15 cellular contexts compared by ENCODE assay signal in the genomic region with DNA sequence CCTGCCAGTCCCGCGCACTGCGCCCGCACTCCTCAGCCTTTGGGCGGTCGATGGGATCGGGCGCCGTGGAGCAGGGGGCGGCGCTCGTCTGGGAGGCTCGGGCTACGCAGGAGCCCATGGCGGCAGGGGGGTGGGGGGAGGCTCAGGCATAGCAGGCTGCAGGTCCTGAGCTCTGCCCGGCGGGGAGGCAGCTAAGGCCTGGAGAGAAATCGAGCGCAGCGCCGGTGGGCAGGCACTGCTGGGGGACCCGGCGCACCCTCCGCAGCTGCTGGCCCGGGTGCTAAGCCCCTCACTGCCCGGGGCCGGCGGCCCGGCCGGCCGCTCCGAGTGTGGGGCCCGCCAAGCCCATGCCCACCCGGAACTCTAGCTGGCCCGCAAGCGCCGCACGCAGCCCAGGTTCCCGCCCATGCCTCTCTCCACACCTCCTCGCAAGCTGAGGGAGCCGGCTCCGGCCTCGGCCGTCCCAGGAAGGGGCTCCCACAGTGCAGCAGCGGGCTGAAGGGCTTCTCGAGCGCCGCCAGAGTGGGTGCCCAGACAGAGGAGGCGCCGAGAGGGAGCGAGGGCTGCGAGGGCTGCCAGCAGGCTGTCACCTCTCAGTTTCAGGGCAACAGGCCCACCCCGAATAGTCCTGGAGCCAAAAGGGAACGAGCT.
A peak's percentile ranks its signal among the peaks of the same experiment; 100 is the strongest.
DNase-seq lines count a peak whose midpoint lies in the region; ATAC-seq, FAIRE-seq and TF ChIP-seq lines count a peak whose summit lies in the region.
"Had no signal": no experiment of that assay in that cellular context is flagged by ENCODE, and none has a peak within 500 bp of the region (broad histone marks: within the 10 kb centered on the region; RNA-seq: fewer than 3 reads in every experiment).

No MANE protein-coding gene starts in this region.

- peak overlapping the region; percentile 34 for H2AFZ ChIP-seq in astrocyte (ENCODE audit: low read depth, low read length)

- no peak for ATAC-seq in heart left ventricle
- ATAC-seq: stimulated activated effector memory CD8-positive, alpha-beta T cell treated with anti-CD3 and anti-CD28 coated beads, Interleukin-12 subunit alpha, Interleukin-12 subunit beta, amount 100 ng/mL, for 72 hours had no signal

- H3K4me1 ChIP-seq in left ventricle myocardium inferior (no peaks in the 10 kb centered on the region), heart left ventricle (no peaks in the 10 kb centered on the region), astrocyte (ENCODE audit: insufficient read depth, low read length) (no peaks in the 10 kb centered on the region), tibial artery (no peaks in the 10 kb centered on the region)
- H3K4me1 ChIP-seq: BE2C, heart right ventricle had no signal

- no peaks in the 10 kb centered on the region for H3K79me2 ChIP-seq in astrocyte (ENCODE audit: insufficient read depth, low read length)

- intact Hi-C loops in left ventricle myocardium inferior (cut with micrococcal nuclease): no loop called here
- intact Hi-C loops in heart left ventricle (cut with DNase I): no loop called here
- intact Hi-C loops in tibial artery (cut with DNase I; ENCODE audit: low total_unique reads): no loop called here

- no peak for TF ChIP-seq POLR2A in heart left ventricle (IDR thresholded peaks at IDR 0.05)

- DNase-seq in left ventricle myocardium inferior (no peak), heart left ventricle (no peak), astrocyte (ENCODE audit: low read depth) (no peak), tibial artery (no peak), NCI-H2196 treated with DMSO at 0.1 percent for 48 hours (lab: John Stamatoyannopoulos, UW; ENCODE audit: unreplicated experiment) (no peak), GM13976 (ENCODE audit: low spot score) (no peak), SIG-M5 treated with dmso at 0.1 percent for 504 hours (lab: John Stamatoyannopoulos, UW; ENCODE audit: unreplicated experiment) (no peak)
- DNase-seq: activated CD8-positive, alpha-beta T cell treated with anti-CD3 and anti-CD28 coated beads, Interleukin-2, amount 10 ng/mL, durations not matched to agents 7 days and 5 days; BE2C; heart right ventricle; NCI-H1930; stimulated activated CD4-positive, alpha-beta T cell treated with anti-CD3 and anti-CD28 coated beads, Interleukin-2, amount 100 ng/mL, for 24 hours had no signal

- H3K4me3 ChIP-seq in left ventricle myocardium inferior (peak overlapping the region; percentile 45), heart left ventricle (peak overlapping the region in 5 of 12 donors; percentile 17 to 39 (median 25)), astrocyte (ENCODE audit: insufficient read depth, low read depth, low read length) (no peak overlapping the region), iPS-18c (ENCODE audit: insufficient read depth, low read depth, low read length) (peak overlapping the region; percentile 15; the same call in 1 of the 2 replicates), tibial artery (peak overlapping the region; percentile 11 to 25)
- H3K4me3 ChIP-seq: lung had no signal

- no peaks in the 10 kb centered on the region for H3K27me3 ChIP-seq in left ventricle myocardium inferior (ENCODE audit: low read depth)
- no peaks in the 10 kb centered on the region for H3K27me3 ChIP-seq in heart left ventricle
- H3K27me3 ChIP-seq in astrocyte (ENCODE audit: insufficient read depth, low read length): no peaks in the 10 kb centered on the region
- no peaks in the 10 kb centered on the region for H3K27me3 ChIP-seq in tibial artery
- H3K27me3 ChIP-seq: BE2C, heart right ventricle had no signal

- no peak overlapping the region for H3K27ac Mint-ChIP-seq in astrocyte (ENCODE audit: unreplicated experiment)

- no peaks in the 10 kb centered on the region for H3K4me1 Mint-ChIP-seq in astrocyte (ENCODE audit: low read depth, unreplicated experiment)

- in situ Hi-C loops in GM13976 (cut with MboI; ENCODE audit: low sequenced_read_pairs, unreplicated experiment): no loop called here

- H3K9me3 ChIP-seq in left ventricle myocardium inferior (replicated peaks): no peaks in the 10 kb centered on the region
- no peaks in the 10 kb centered on the region for H3K9me3 ChIP-seq in heart left ventricle
- no peaks in the 10 kb centered on the region for H3K9me3 ChIP-seq in astrocyte (ENCODE audit: insufficient read depth, low read depth, low read length)
- no peaks in the 10 kb centered on the region for H3K9me3 ChIP-seq in iPS-18c (ENCODE audit: control insufficient read depth, insufficient read depth, low read length)
- no peaks in the 10 kb centered on the region for H3K9me3 ChIP-seq in tibial artery
- H3K9me3 ChIP-seq: BE2C, heart right ventricle had no signal

- peaks cover 2% of the 10 kb centered on the region for H3K36me3 Mint-ChIP-seq in astrocyte (ENCODE audit: low read depth, unreplicated experiment)

- no peak for FAIRE-seq in astrocyte (lab: Jason Lieb, UNC)

- peak overlapping the region; percentile 33 for H3K4me2 ChIP-seq in astrocyte (ENCODE audit: low read length)

- peaks cover 7% of the 10 kb centered on the region for H3K9me3 Mint-ChIP-seq in astrocyte (ENCODE audit: unreplicated experiment)
- H3K9me3 Mint-ChIP-seq: stimulated activated effector memory CD8-positive, alpha-beta T cell treated with anti-CD3 and anti-CD28 coated beads, Interleukin-12 subunit alpha, Interleukin-12 subunit beta, amount 100 ng/mL, for 72 hours had no signal

- TF ChIP-seq CTCF in left ventricle myocardium inferior (IDR thresholded peaks at IDR 0.05; ENCODE audit: borderline replicate concordance) (no peak), heart left ventricle (IDR thresholded peaks at IDR 0.05) (no peak), astrocyte (IDR thresholded peaks at IDR 0.05; ENCODE audit: insufficient read depth, low read depth, low read length) (no peak), tibial artery (IDR thresholded peaks at IDR 0.05) (no peak), GM13976 (IDR thresholded peaks at IDR 0.05; ENCODE audit: borderline replicate concordance, control extremely low read depth, extremely low read depth, insufficient read depth, missing control alignments) (no peak)

- H3K4me3 Mint-ChIP-seq in astrocyte (ENCODE audit: unreplicated experiment): no peak overlapping the region

- H3K36me3 ChIP-seq in left ventricle myocardium inferior (no peaks in the 10 kb centered on the region), heart left ventricle (no peaks in the 10 kb centered on the region), astrocyte (ENCODE audit: insufficient read depth, low read length) (no peaks in the 10 kb centered on the region), tibial artery (no peaks in the 10 kb centered on the region)
- H3K36me3 ChIP-seq: BE2C, heart right ventricle had no signal

- peak overlapping the region; percentile 8 for H3K27ac ChIP-seq in left ventricle myocardium inferior (replicated peaks)
- no peak overlapping the region for H3K27ac ChIP-seq in heart left ventricle
- H3K27ac ChIP-seq in astrocyte (ENCODE audit: low read depth, low read length): no peak overlapping the region
- no peak overlapping the region for H3K27ac ChIP-seq in tibial artery
- H3K27ac ChIP-seq: heart right ventricle had no signal

- H4K20me1 ChIP-seq in astrocyte (ENCODE audit: insufficient read depth, low read length): no peaks in the 10 kb centered on the region

- H3K9ac ChIP-seq in astrocyte (ENCODE audit: low read length): no peak overlapping the region

- 79 to 95% (median 81%) methylated on average over 25 to 54 of the region's 54 CpGs for WGBS in heart left ventricle, 4 donors

- peaks cover 30% of the 10 kb centered on the region for H3K27me3 Mint-ChIP-seq in astrocyte (ENCODE audit: low read depth, unreplicated experiment)
